8 cellular contexts compared by ENCODE assay signal in the genomic region with DNA sequence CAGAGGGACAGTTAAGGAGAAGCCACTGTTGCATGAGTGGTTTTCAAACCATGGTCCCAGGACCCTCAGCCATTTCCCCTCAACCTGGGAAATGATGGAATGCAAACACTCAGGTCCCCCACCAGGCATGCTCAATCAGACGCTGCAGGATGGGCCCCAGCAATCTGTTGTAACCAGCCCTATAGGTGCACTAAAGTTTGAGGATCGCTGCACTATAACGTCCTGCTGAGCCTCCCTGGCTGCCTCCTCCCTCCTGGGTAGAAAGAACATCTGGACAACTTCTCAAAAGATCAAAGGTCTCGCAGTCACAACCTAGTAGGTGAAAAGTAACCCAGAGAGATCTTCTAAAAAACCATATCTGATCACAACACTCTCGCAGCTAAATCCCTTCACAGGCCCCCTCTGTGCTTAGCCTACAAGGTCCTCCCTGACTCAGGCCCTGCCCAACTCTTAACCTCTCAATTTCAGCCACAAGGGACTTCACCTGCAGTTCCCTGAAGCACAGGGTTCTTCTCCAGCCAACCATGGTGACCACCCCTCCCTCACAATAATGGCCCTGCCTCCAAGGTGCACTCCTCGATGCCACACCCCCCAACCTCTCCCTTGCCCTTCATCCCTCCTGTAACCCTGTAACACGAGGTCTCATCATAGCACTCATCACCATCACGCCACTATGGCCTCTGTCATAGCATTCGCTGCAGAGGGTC. TPM values are rescaled to one million over a fixed set of nuclear protein-coding genes. Genes with fewer than 3 reads are reported as not detected.
DNase-seq lines count a peak whose midpoint lies in the region; ATAC-seq and TF ChIP-seq lines count a peak whose summit lies in the region.

No MANE protein-coding gene starts in this region.

- H3K27ac ChIP-seq in PC-3 (ENCODE audit: low read length) (no peak overlapping the region), lower lobe of right lung (no peak overlapping the region)

- H3K9me3 ChIP-seq in PC-3 (ENCODE audit: low read length) (no peaks in the 10 kb centered on the region), lower lobe of right lung (no peaks in the 10 kb centered on the region)

- H3K79me2 ChIP-seq in PC-3 (ENCODE audit: low read length) = peaks cover 84% of the 10 kb centered on the region

- H3K4me3 Mint-ChIP-seq in Calu3 (ENCODE audit: low read depth, unreplicated experiment) = peak overlapping the region; percentile 64

- H3F3A ChIP-seq in PC-3 (ENCODE audit: low read length, unreplicated experiment) = no peaks in the 10 kb centered on the region

- H3K36me3 ChIP-seq in PC-3 (ENCODE audit: low read depth, low read length) (peaks cover 28% of the 10 kb centered on the region), lower lobe of right lung (no peaks in the 10 kb centered on the region)

- intact Hi-C loops in Calu3 (cut with micrococcal nuclease; ENCODE audit: unreplicated experiment) = loop anchor here (2.0 kb wide), 1 partner anchor 49 kb away; no protein-coding TSS in a partner anchor
- intact Hi-C loops in PC-3 (cut with micrococcal nuclease) = loop anchor here (1.0 to 5.0 kb wide), 4 partner anchors 18 to 197 kb away; no protein-coding TSS in a partner anchor
- intact Hi-C loops in lower lobe of right lung (cut with DNase I) = no loop called here

- ATAC-seq in GM21825 (IDR thresholded peaks at IDR 0.05; ENCODE audit: unreplicated experiment) (peak; percentile 35), PC-3 (no peak), lower lobe of right lung (no peak)

- no peaks in the 10 kb centered on the region for H3K27me3 ChIP-seq in PC-3 (ENCODE audit: low read length)
- H3K27me3 ChIP-seq in lower lobe of right lung (ENCODE audit: low read depth) = no peaks in the 10 kb centered on the region

- H3K9me3 Mint-ChIP-seq in Calu3 (ENCODE audit: low read depth, unreplicated experiment) = no peaks in the 10 kb centered on the region

- peaks cover 18% of the 10 kb centered on the region for H3K4me1 Mint-ChIP-seq in Calu3 (ENCODE audit: low read depth, unreplicated experiment)

- no peak overlapping the region for H3K27ac Mint-ChIP-seq in Calu3 (ENCODE audit: unreplicated experiment)

- H2AFZ ChIP-seq in PC-3 (ENCODE audit: low read length) = no peak overlapping the region

- peak overlapping the region; percentile 90 for H3K4me2 ChIP-seq in PC-3 (ENCODE audit: low read length)

- H3K36me3 Mint-ChIP-seq in Calu3 (ENCODE audit: insufficient read depth, unreplicated experiment) = peaks cover 63% of the 10 kb centered on the region

- H3K9ac ChIP-seq in PC-3 (ENCODE audit: low read length) = peak overlapping the region; percentile 92; the same call in 1 of the 2 replicates

- H4K20me1 ChIP-seq in PC-3 (ENCODE audit: low read length) = peaks cover 76% of the 10 kb centered on the region

- CTCF ChIA-PET in Calu3 (lab: Charles Lee) = interaction anchor here (1.8 kb wide), 1 partner anchor 48 kb away, joined by 5 read pairs; no protein-coding TSS in a partner anchor
- CTCF ChIA-PET in PC-3 (lab: Charles Lee) = interaction anchor here (1.0 kb wide), 1 partner anchor 48 kb away, joined by 3 read pairs; no protein-coding TSS in a partner anchor

- H3K4me1 ChIP-seq in PC-3 (ENCODE audit: insufficient read depth, low read length) (peaks cover 46% of the 10 kb centered on the region), lower lobe of right lung (peaks cover 77% of the 10 kb centered on the region)

- DNase-seq in Calu3 (no peak), PC-3 (no peak), lower lobe of right lung (no peak), middle frontal gyrus (ENCODE audit: extremely low spot score, low spot score) (no peak), NCI-H187 treated with DMSO at 0.1 percent for 48 hours (lab: John Stamatoyannopoulos, UW) (no peak), erythroblast (lab: John Stamatoyannopoulos, UW) (no peak), putamen (ENCODE audit: low spot score) (no peak)

- no peak for TF ChIP-seq POLR2A in erythroblast (IDR thresholded peaks at IDR 0.05; ENCODE audit: low read length)

- no peaks in the 10 kb centered on the region for H3K27me3 Mint-ChIP-seq in Calu3 (ENCODE audit: unreplicated experiment)

- H3K9me2 ChIP-seq in PC-3 (replicated peaks; ENCODE audit: low read length) = no peaks in the 10 kb centered on the region

- TF ChIP-seq CTCF in Calu3 (IDR thresholded peaks at IDR 0.05; ENCODE audit: unreplicated experiment) = no peak
- no peak for TF ChIP-seq CTCF in PC-3 (conservative IDR thresholded peaks at IDR 0.05; ENCODE audit: low read depth, low read length)
- TF ChIP-seq CTCF in lower lobe of right lung (IDR thresholded peaks at IDR 0.05) = no peak

- peak overlapping the region; percentile 95 for H3K4me3 ChIP-seq in PC-3 (ENCODE audit: low read length)
- H3K4me3 ChIP-seq in lower lobe of right lung = peak overlapping the region; percentile 95

- BruUV-seq in Calu3 (replicated peaks; lab: Mats Ljungman, UMichigan) (no TSS peak), PC-3 (replicated peaks; lab: Mats Ljungman, UMichigan) (no TSS peak)

- POLR2A ChIA-PET in PC-3 (lab: Charles Lee; ENCODE audit: unreplicated experiment) = interaction anchor here (0.5 kb wide), 1 partner anchor 15 kb away, joined by 5 read pairs; no protein-coding TSS in a partner anchor

RNA-seq across cellular contexts. Expression of a gene that starts 3.5 kb away (rescaled TPM):
- total RNA-seq in Calu3 (2022) (7.6 and 8.7 TPM in 2 replicates), PC-3 (2014; rRNA removed) (56.4 and 77.1 TPM in 2 replicates), lower lobe of right lung (25.3 TPM)
